Comparison of ENCODE assay signal across 9 cellular contexts in genomic region chr10:35331894-35332640, GRCh38. TPM values are rescaled to one million over a fixed set of nuclear protein-coding genes. Genes with fewer than 3 reads are reported as not detected.
DNase-seq lines count a peak whose midpoint lies in the region; ATAC-seq and TF ChIP-seq lines count a peak whose summit lies in the region.
"Had no signal": no experiment of that assay in that cellular context is flagged by ENCODE, and none has a peak within 500 bp of the region (broad histone marks: within the 10 kb centered on the region; RNA-seq: fewer than 3 reads in every experiment).

No MANE protein-coding gene starts in this region.

- H3K23ac ChIP-seq in H9 (ENCODE audit: insufficient read length, low read depth, low read length) = no peak overlapping the region

- no peak overlapping the region for H2AK5ac ChIP-seq in H9 (ENCODE audit: insufficient read length, low read length)

- H4K91ac ChIP-seq in H9 (ENCODE audit: insufficient read length, low read depth, low read length) = no peak overlapping the region

- H4K8ac ChIP-seq in H9 (replicated peaks; ENCODE audit: insufficient read length, low read depth, low read length) = no peak overlapping the region

- no peak overlapping the region for H3K56ac ChIP-seq in H9 (ENCODE audit: insufficient read length, low read depth, low read length)

- no peak overlapping the region for H3K4me3 ChIP-seq in choroid plexus epithelial cell (ENCODE audit: low read depth, low read length)
- no peak overlapping the region for H3K4me3 ChIP-seq in SJCRH30

- H4K5ac ChIP-seq in H9 (ENCODE audit: insufficient read length, low read depth, low read length) = no peak overlapping the region

- H3K27ac Mint-ChIP-seq in H9 = no peak overlapping the region
- H3K27ac Mint-ChIP-seq: T-helper 1 cell treated with Interleukin-12 subunit alpha and Interleukin-12 subunit beta and Interleukin-4 antibody, amounts not matched to agents 30 μg/mL and 1 μg/mL, for 36 hours had no signal

- no peak overlapping the region for H2BK15ac ChIP-seq in H9 (ENCODE audit: low read depth, low read length)

- H3K27me3 Mint-ChIP-seq in H9 (ENCODE audit: low read depth) = no peaks in the 10 kb centered on the region

- no peak overlapping the region for H2AFZ ChIP-seq in H9 (ENCODE audit: low read length)

- DNase-seq in CD1c-positive myeloid dendritic cell (ENCODE audit: extremely low spot score) (peak; percentile 51), LoVo (ENCODE audit: low spot score) (peak; percentile 73), choroid plexus epithelial cell (ENCODE audit: low read depth) (peak; percentile 98), myocyte (ENCODE audit: low read depth) (peak; percentile 35), H9 (no peak), SJCRH30 (no peak)

- no peaks in the 10 kb centered on the region for H3K79me1 ChIP-seq in H9 (ENCODE audit: insufficient read depth, low read depth, low read length, poor library complexity, severe bottlenecking)

- H3K9me3 ChIP-seq in H9 (ENCODE audit: control insufficient read depth, low read depth, low read length) (no peaks in the 10 kb centered on the region), SJCRH30 (replicated peaks) (no peaks in the 10 kb centered on the region)

- H3K4me1 Mint-ChIP-seq in H9 = peaks cover 26 to 33% of the 10 kb centered on the region in 2 experiments

- H3T11ph ChIP-seq in H9 (ENCODE audit: low read length) = no peak overlapping the region

- H3K14ac ChIP-seq in H9 (ENCODE audit: insufficient read depth, low read length) = no peak overlapping the region

- H4K20me1 ChIP-seq in H9 (ENCODE audit: control insufficient read depth, insufficient read depth, insufficient read length) = no peaks in the 10 kb centered on the region

- no peaks in the 10 kb centered on the region for H3K4me1 ChIP-seq in H9 (ENCODE audit: insufficient read depth, low read length)
- peaks cover 16% of the 10 kb centered on the region; the same call in 1 of the 2 replicates for H3K4me1 ChIP-seq in SJCRH30

- peaks cover 15 to 21% (median 20%) of the 10 kb centered on the region in 3 experiments for H3K36me3 Mint-ChIP-seq in H9 (ENCODE audit: insufficient read depth in 1 of 3, low read depth in 3 of 3)

- no peaks in the 10 kb centered on the region for H3K79me2 ChIP-seq in H9 (ENCODE audit: insufficient read depth, low read length)

- no peaks in the 10 kb centered on the region for H3K23me2 ChIP-seq in H9 (ENCODE audit: insufficient read length, low read depth, low read length, poor library complexity, severe bottlenecking)

- H3K4me3 Mint-ChIP-seq in H9 = no peak overlapping the region
- H3K4me3 Mint-ChIP-seq: T-helper 1 cell treated with Interleukin-12 subunit alpha and Interleukin-12 subunit beta and Interleukin-4 antibody, amounts not matched to agents 30 μg/mL and 1 μg/mL, for 36 hours had no signal

- H3K4ac ChIP-seq in H9 (ENCODE audit: low read depth, low read length) = no peak overlapping the region

- TF ChIP-seq CTCF in choroid plexus epithelial cell (conservative IDR thresholded peaks at IDR 0.05; ENCODE audit: low read depth, low read length) (no peak), H9 (conservative IDR thresholded peaks at IDR 0.05) (no peak)

- H3K18ac ChIP-seq in H9 (ENCODE audit: insufficient read length, low read depth, low read length) = no peak overlapping the region

- H2BK12ac ChIP-seq in H9 (ENCODE audit: insufficient read length, low read depth, low read length) = no peak overlapping the region

- WGBS in H9 (ENCODE audit: extremely low coverage, insufficient read length, low lambda C conversion rate) = no CpG with 5 or more reads among the region's 6 CpGs

- H2BK20ac ChIP-seq in H9 (ENCODE audit: low read depth, low read length, poor library complexity, severe bottlenecking) = no peak overlapping the region

- H2BK5ac ChIP-seq in H9 (ENCODE audit: insufficient read length, low read length) = no peak overlapping the region

- no peak overlapping the region for H3K4me2 ChIP-seq in H9 (ENCODE audit: insufficient read depth, insufficient read length, low read length)

- H3K27me3 ChIP-seq in H9 (ENCODE audit: insufficient read depth, low read length) = no peaks in the 10 kb centered on the region
- no peaks in the 10 kb centered on the region for H3K27me3 ChIP-seq in SJCRH30

- H3K9ac ChIP-seq in H9 (ENCODE audit: extremely low read depth, insufficient read length, low read length) = no peak overlapping the region

- H3K9me3 Mint-ChIP-seq in H9 = peaks cover 3 to 17% of the 10 kb centered on the region in 2 experiments; a peak in 3 of 5 replicates
- H3K9me3 Mint-ChIP-seq: T-helper 1 cell treated with Interleukin-12 subunit alpha and Interleukin-12 subunit beta and Interleukin-4 antibody, amounts not matched to agents 30 μg/mL and 1 μg/mL, for 36 hours had no signal

- no peak overlapping the region for H2BK120ac ChIP-seq in H9 (ENCODE audit: low read depth, low read length, poor library complexity, severe bottlenecking)

- ATAC-seq in GM18870 (IDR thresholded peaks at IDR 0.05; ENCODE audit: unreplicated experiment) (no peak), GM21515 (IDR thresholded peaks at IDR 0.05; ENCODE audit: unreplicated experiment) (no peak)

- H3K27ac ChIP-seq in H9 (ENCODE audit: insufficient read length, low read depth, low read length) (no peak overlapping the region), SJCRH30 (no peak overlapping the region)

- H3K36me3 ChIP-seq in SJCRH30 = no peaks in the 10 kb centered on the region

RNA-seq across cellular contexts. Expression of gene CCNY, which starts 4.2 kb away (rescaled TPM):
- total RNA-seq in myocyte = 99.7 and 125 TPM in 2 replicates
- polyA plus RNA-seq in myocyte (2012) = 281 TPM
- total RNA-seq in H9 (2021) = 62.1 and 69.2 TPM in 2 replicates
- 42.6 and 47.2 TPM in 2 replicates for total RNA-seq in SJCRH30 (2014; rRNA removed; shearing (Covaris generic))

Comparison
In these comparisons a context has a peak if more than half of its experiments do, and no peak if none do; other contexts are left out.
1. DNase-seq: peak in CD1c-positive myeloid dendritic cell (single experiment), LoVo (single experiment), choroid plexus epithelial cell (single experiment) and myocyte (single experiment); none in H9 (single experiment) and SJCRH30 (0 of 2).